Comparison of ENCODE assay signal across 8 cellular contexts in genomic region chr12:120534203-120534702, GRCh38. TPM values are rescaled to one million over a fixed set of nuclear protein-coding genes. Genes with fewer than 3 reads are reported as not detected.
DNase-seq lines count a peak whose midpoint lies in the region; ATAC-seq and TF ChIP-seq lines count a peak whose summit lies in the region.

Gene RNF10, plus strand, starts transcription at chr12:120534356. Its CDS starts 456 bp downstream, at chr12:120534812.

- intact Hi-C loops in Caco-2 (cut with micrococcal nuclease; ENCODE audit: unreplicated experiment) (no loop called here), PC-3 (cut with micrococcal nuclease) (loop anchor here (2.0 kb wide), 1 partner anchor 37 kb away; the partner anchor contains the start of gene DYNLL1)

- ATAC-seq in GM21423 (IDR thresholded peaks at IDR 0.05; ENCODE audit: unreplicated experiment) (peak; percentile 62), PC-3 (peak; percentile 27)

- H3K9me3 Mint-ChIP-seq in Caco-2 (ENCODE audit: unreplicated experiment) (no peaks in the 10 kb centered on the region), IgD-negative memory B cell (no peaks in the 10 kb centered on the region)

- no peak for TF ChIP-seq CTCF in Caco-2 (IDR thresholded peaks at IDR 0.05; ENCODE audit: insufficient read depth in 1 of 2, low read depth in 1 of 2, low read length in 1 of 2, severe bottlenecking in 1 of 2, unreplicated experiment in 1 of 2)
- TF ChIP-seq CTCF in PC-3 (conservative IDR thresholded peaks at IDR 0.05; ENCODE audit: low read depth, low read length): no peak
- no peak for TF ChIP-seq CTCF in epithelial cell of proximal tubule (conservative IDR thresholded peaks at IDR 0.05; ENCODE audit: low read depth, low read length)

- peaks cover 7% of the 10 kb centered on the region for H3K4me1 Mint-ChIP-seq in Caco-2 (ENCODE audit: low read depth, unreplicated experiment)
- H3K4me1 Mint-ChIP-seq in IgD-negative memory B cell: peaks cover 40 to 50% (median 44%) of the 10 kb centered on the region in 3 donors

- peaks cover 40% of the 10 kb centered on the region for H4K20me1 ChIP-seq in PC-3 (ENCODE audit: low read length)

- H3K36me3 ChIP-seq in Caco-2 (ENCODE audit: control insufficient read depth, insufficient read depth, low read length): no peaks in the 10 kb centered on the region
- H3K36me3 ChIP-seq in PC-3 (ENCODE audit: low read depth, low read length): peaks cover 4% of the 10 kb centered on the region; the same call in 1 of the 2 replicates

- H3K4me1 ChIP-seq in Caco-2 (peaks cover 34% of the 10 kb centered on the region), PC-3 (ENCODE audit: insufficient read depth, low read length) (peaks cover 36% of the 10 kb centered on the region), mononuclear cell (ENCODE audit: insufficient read depth, low read length) (peaks cover 68% of the 10 kb centered on the region)

- DNase-seq in Caco-2 (peak; percentile 81 to 86), PC-3 (peak; percentile 94), epithelial cell of proximal tubule (ENCODE audit: low read depth) (no peak)
- DNase-seq in activated T-cell treated with anti-CD3 and anti-CD28 coated beads, Interleukin-2, amount 50 U/mL, for 1 hour: peak; percentile 76
- DNase-seq in stimulated activated CD8-positive, alpha-beta memory T cell treated with anti-CD3 and anti-CD28 coated beads, Interleukin-2, amount 100 ng/mL, for 48 hours (ENCODE audit: low read depth in 2 of 2): peak; percentile 32 to 39

- peaks cover 18% of the 10 kb centered on the region for H3F3A ChIP-seq in PC-3 (ENCODE audit: low read length, unreplicated experiment)

- H3K9me2 ChIP-seq in PC-3 (replicated peaks; ENCODE audit: low read length): no peaks in the 10 kb centered on the region

- no peaks in the 10 kb centered on the region for H3K9me3 ChIP-seq in Caco-2
- H3K9me3 ChIP-seq in PC-3 (ENCODE audit: low read length): no peaks in the 10 kb centered on the region
- H3K9me3 ChIP-seq in mononuclear cell (ENCODE audit: low read depth, low read length): no peaks in the 10 kb centered on the region

- POLR2A ChIA-PET in Caco-2 (lab: Charles Lee): interaction anchor here (0.6 to 1.2 kb wide), 5 partner anchors 16 to 96 kb away, joined by 3 to 9 read pairs (median 4); partner anchors contain the start of genes COX6A1 and POP5
- POLR2A ChIA-PET in PC-3 (lab: Charles Lee; ENCODE audit: unreplicated experiment): no interaction called here

- peak within 1 kb of the TSS; percentile 92 for H3K4me3 Mint-ChIP-seq in Caco-2 (ENCODE audit: unreplicated experiment)
- H3K4me3 Mint-ChIP-seq in IgD-negative memory B cell: peak within 1 kb of the TSS; percentile 93 to 99 (median 95)

- CTCF ChIA-PET in Caco-2 (lab: Charles Lee) (no interaction called here), PC-3 (lab: Charles Lee) (no interaction called here)

- H3K27me3 Mint-ChIP-seq in Caco-2 (ENCODE audit: insufficient read depth, unreplicated experiment) (no peaks in the 10 kb centered on the region), IgD-negative memory B cell (no peaks in the 10 kb centered on the region)

- peak within 1 kb of the TSS; percentile 70 for H3K27ac ChIP-seq in PC-3 (ENCODE audit: low read length)

- H3K79me2 ChIP-seq in PC-3 (ENCODE audit: low read length): peaks cover 54% of the 10 kb centered on the region

- peak within 1 kb of the TSS; percentile 87 for H2AFZ ChIP-seq in PC-3 (ENCODE audit: low read length)

- H3K4me3 ChIP-seq in Caco-2 (ENCODE audit: low read depth, low read length) (peak within 1 kb of the TSS; percentile 81), PC-3 (ENCODE audit: low read length) (peak within 1 kb of the TSS; percentile 92), epithelial cell of proximal tubule (ENCODE audit: low read depth, low read length) (peak within 1 kb of the TSS; percentile 81), mononuclear cell (ENCODE audit: low read length) (peak within 1 kb of the TSS; percentile 97)

- BruUV-seq in Caco-2 (replicated peaks; lab: Mats Ljungman, UMichigan) (no TSS peak), PC-3 (replicated peaks; lab: Mats Ljungman, UMichigan) (no TSS peak)

- peak within 1 kb of the TSS; percentile 90 for H3K4me2 ChIP-seq in PC-3 (ENCODE audit: low read length)

- peak within 1 kb of the TSS; percentile 92 for H3K27ac Mint-ChIP-seq in Caco-2 (ENCODE audit: unreplicated experiment)
- H3K27ac Mint-ChIP-seq in IgD-negative memory B cell: peak within 1 kb of the TSS; percentile 91 to 97 (median 97)

- H3K9ac ChIP-seq in PC-3 (ENCODE audit: low read length): peak within 1 kb of the TSS; percentile 92

- H3K36me3 Mint-ChIP-seq in Caco-2 (ENCODE audit: insufficient read depth, unreplicated experiment) (peaks cover 43% of the 10 kb centered on the region), IgD-negative memory B cell (no peaks in the 10 kb centered on the region)

- H3K27me3 ChIP-seq in Caco-2 (replicated peaks; ENCODE audit: control insufficient read depth, insufficient read depth, low read length) (no peaks in the 10 kb centered on the region), PC-3 (ENCODE audit: low read length) (no peaks in the 10 kb centered on the region), mononuclear cell (ENCODE audit: insufficient read depth, low read length) (no peaks in the 10 kb centered on the region)

RNA-seq across cellular contexts. Expression of gene RNF10, which starts in this region (rescaled TPM):
- total RNA-seq in Caco-2 (2022): 133 and 164 TPM in 2 replicates
- 111 TPM for polyA plus RNA-seq in IgD-negative memory B cell
- 79.7 and 161 TPM in 2 replicates for total RNA-seq in PC-3 (2014; rRNA removed)
- total RNA-seq in epithelial cell of proximal tubule: 66.9 and 81.2 TPM in 2 replicates
- total RNA-seq in mononuclear cell: 218 TPM
